Comparison of ENCODE assay signal across 13 cellular contexts in the genomic region with DNA sequence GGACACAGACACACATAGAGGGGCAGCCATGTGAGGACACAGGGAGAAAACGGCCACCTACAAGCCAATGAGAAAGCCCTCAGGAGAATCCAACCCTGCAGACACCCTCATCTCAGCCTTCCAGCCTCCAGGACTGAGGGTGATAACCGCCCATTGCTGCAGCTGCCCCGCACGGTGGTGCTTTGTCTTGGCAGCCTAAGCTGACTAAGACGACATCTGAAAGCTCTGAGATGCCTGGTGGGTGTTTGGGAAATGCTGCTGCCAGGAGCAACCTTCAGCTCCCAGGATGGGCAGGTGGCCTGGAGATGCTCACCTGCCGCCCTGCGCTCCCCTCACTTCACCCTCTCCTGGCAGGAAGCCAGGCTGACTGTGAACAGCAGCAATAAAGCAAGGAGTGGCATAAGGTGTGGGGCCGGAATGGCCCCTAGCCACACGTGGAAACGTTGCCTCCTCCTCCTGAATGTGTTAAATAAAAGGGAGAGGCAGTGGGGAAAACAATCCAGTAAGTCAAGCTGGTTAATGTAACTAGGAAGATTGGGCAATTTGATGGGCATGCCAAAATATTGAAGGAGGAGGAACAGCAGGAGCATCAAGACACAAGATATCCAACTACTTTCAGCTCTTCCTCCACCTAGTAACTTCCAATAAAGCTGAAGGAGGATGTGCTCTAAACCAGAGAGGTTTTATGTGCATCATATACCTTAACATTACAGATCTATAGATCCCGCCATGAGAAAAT.
DNase-seq lines count a peak whose midpoint lies in the region; ATAC-seq and TF ChIP-seq lines count a peak whose summit lies in the region.
"Had no signal": no experiment of that assay in that cellular context is flagged by ENCODE, and none has a peak within 500 bp of the region (broad histone marks: within the 10 kb centered on the region; RNA-seq: fewer than 3 reads in every experiment).

No MANE protein-coding gene starts in this region.

- no peaks in the 10 kb centered on the region for H3F3A ChIP-seq in SK-N-SH (replicated peaks; ENCODE audit: insufficient read depth)

- CTCF ChIA-PET in SK-N-SH (lab: Yijun Ruan, JAX): interaction anchor here (0.6 to 2.6 kb wide), 6 partner anchors 10 to 359 kb away, joined by 3 to 9 read pairs (median 4); no protein-coding TSS in a partner anchor

- H3K27ac ChIP-seq in SK-N-SH (ENCODE audit: low read depth in 2 of 2, low read length in 1 of 2) (peak overlapping the region in 1 of 2 experiments; percentile 35; a peak in 1 of 4 replicates), right cardiac atrium (ENCODE audit: low read length) (peak overlapping the region; percentile 12), transverse colon (peak overlapping the region; percentile 21 to 62 (median 44))

- no peak for TF ChIP-seq EP300 in SK-N-SH (IDR thresholded peaks at IDR 0.05; ENCODE audit: borderline replicate concordance in 1 of 2, low read depth in 1 of 2, low read length in 1 of 2)
- TF ChIP-seq EP300 in transverse colon (IDR thresholded peaks at IDR 0.05; ENCODE audit: low read depth): no peak

- peaks cover 0 to 17% of the 10 kb centered on the region in 2 experiments for H3K36me3 ChIP-seq in SK-N-SH (replicated peaks in 1 of 2; ENCODE audit: control insufficient read depth in 1 of 2, insufficient read depth in 2 of 2, low read length in 1 of 2)
- no peaks in the 10 kb centered on the region for H3K36me3 ChIP-seq in transverse colon
- no peaks in the 10 kb centered on the region for H3K36me3 ChIP-seq in H7 (replicated peaks; ENCODE audit: control insufficient read depth, insufficient read depth, low read length)

- intact Hi-C loops in right cardiac atrium (cut with DNase I) (no loop called here), transverse colon (cut with DNase I; ENCODE audit: low total_unique reads) (no loop called here)

- H3K4me3 ChIP-seq in SK-N-SH (ENCODE audit: low read depth in 2 of 2, low read length in 1 of 2) (no peak overlapping the region), right cardiac atrium (ENCODE audit: low read length) (no peak overlapping the region), transverse colon (no peak overlapping the region), H7 (ENCODE audit: insufficient read depth, low read depth, low read length) (no peak overlapping the region)

- no peak overlapping the region for H2AFZ ChIP-seq in SK-N-SH (ENCODE audit: low read depth)

- no peaks in the 10 kb centered on the region for H3K9me2 ChIP-seq in SK-N-SH

- H3K4me2 ChIP-seq in SK-N-SH: 0 out of 2 replicates have a peak overlapping the region, but pooled peaks have one; percentile 4

- H3K27me3 ChIP-seq in SK-N-SH (ENCODE audit: insufficient read depth) (no peaks in the 10 kb centered on the region), right cardiac atrium (ENCODE audit: control insufficient read depth, insufficient read depth) (no peaks in the 10 kb centered on the region), transverse colon (no peaks in the 10 kb centered on the region), H7 (ENCODE audit: control insufficient read depth, insufficient read depth, low read length) (no peaks in the 10 kb centered on the region)

- DNase-seq in SK-N-SH (no peak), NCI-H345 treated with DMSO at 0.1 percent for 48 hours (lab: John Stamatoyannopoulos, UW; ENCODE audit: unreplicated experiment) (peak; percentile 82), right cardiac atrium (peak in 1 of 3 donors; percentile 56), transverse colon (peak; percentile 90), UCSD-AML1 (lab: John Stamatoyannopoulos, UW; ENCODE audit: unreplicated experiment) (no peak), H7 (no peak)
- DNase-seq: activated CD4-positive, alpha-beta T cell treated with anti-CD3 and anti-CD28 coated beads for 4 hours; activated T-cell treated with anti-CD3 and anti-CD28 coated beads, Interleukin-2, amount 50 U/mL, for 72 hours; effector CD4-positive, alpha-beta T cell; stimulated activated CD4-positive, alpha-beta T cell treated with anti-CD3 and anti-CD28 coated beads, Interleukin-15, amount 100 ng/mL, for 24 hours; T-helper 1 cell had no signal

- ATAC-seq in SK-N-SH treated with all-trans-retinoic acid at 6 μM for 48 hours (no peak), right cardiac atrium (no peak), GM18868 (IDR thresholded peaks at IDR 0.05; ENCODE audit: unreplicated experiment) (no peak)
- ATAC-seq: activated T-cell treated with anti-CD3 and anti-CD28 coated beads, Interleukin-2, amount 50 U/mL, for 72 hours had no signal

- in situ Hi-C loops in transverse colon (cut with MboI; ENCODE audit: low pct_ligation_motif_present in 1 of 4, low pct_unique_long_range_greater_than_20kb in 1 of 4, low sequenced_read_pairs in 3 of 4): loop anchor here in 1 of 4 donors (25.0 kb wide), 1 partner anchor 127 kb away; a partner anchor contains a TSS

- H3K9me3 ChIP-seq in SK-N-SH: no peaks in the 10 kb centered on the region
- no peaks in the 10 kb centered on the region for H3K9me3 ChIP-seq in right cardiac atrium (ENCODE audit: control insufficient read depth, low read length)
- H3K9me3 ChIP-seq in transverse colon: no peaks in the 10 kb centered on the region

- H4K20me1 ChIP-seq in SK-N-SH (ENCODE audit: insufficient read depth): no peaks in the 10 kb centered on the region

- H3K79me2 ChIP-seq in SK-N-SH (ENCODE audit: insufficient read depth): peaks cover 17% of the 10 kb centered on the region; the same call in 1 of the 2 replicates

- POLR2A ChIA-PET in SK-N-SH (lab: Yijun Ruan, JAX): no interaction called here

- no peak for TF ChIP-seq POLR2A in transverse colon (IDR thresholded peaks at IDR 0.05)

- no peak overlapping the region for H3K9ac ChIP-seq in SK-N-SH

- TF ChIP-seq CTCF in SK-N-SH (IDR thresholded peaks at IDR 0.05) (no peak), transverse colon (IDR thresholded peaks at IDR 0.05) (no peak)

- WGBS in SK-N-SH (ENCODE audit: low lambda C conversion rate): 97% methylated on average over 11 of the region's 11 CpGs
- WGBS in right cardiac atrium: 76% methylated on average over 11 of the region's 11 CpGs
- 31 to 54% methylated on average over 4 to 11 of the region's 11 CpGs for WGBS in transverse colon (ENCODE audit: low coverage in 1 of 2), 2 donors

- H3K4me1 ChIP-seq in SK-N-SH (ENCODE audit: control insufficient read depth in 1 of 2, insufficient read depth in 2 of 2, low read depth in 1 of 2, low read length in 1 of 2): peaks cover 24% of the 10 kb centered on the region in 2 experiments
- peaks cover 15% of the 10 kb centered on the region for H3K4me1 ChIP-seq in right cardiac atrium (ENCODE audit: control insufficient read depth, insufficient read depth, low read length)
- H3K4me1 ChIP-seq in transverse colon: peaks cover 13 to 28% (median 22%) of the 10 kb centered on the region in 4 donors

- no peak for TF ChIP-seq RAD21 in SK-N-SH (IDR thresholded peaks at IDR 0.05; ENCODE audit: low read length)

TF ChIP-seq in SK-N-SH, 30 proteins besides CTCF, POLR2A, EP300 and RAD21 (continues in another document):
- TF ChIP-seq, protein P1, sequence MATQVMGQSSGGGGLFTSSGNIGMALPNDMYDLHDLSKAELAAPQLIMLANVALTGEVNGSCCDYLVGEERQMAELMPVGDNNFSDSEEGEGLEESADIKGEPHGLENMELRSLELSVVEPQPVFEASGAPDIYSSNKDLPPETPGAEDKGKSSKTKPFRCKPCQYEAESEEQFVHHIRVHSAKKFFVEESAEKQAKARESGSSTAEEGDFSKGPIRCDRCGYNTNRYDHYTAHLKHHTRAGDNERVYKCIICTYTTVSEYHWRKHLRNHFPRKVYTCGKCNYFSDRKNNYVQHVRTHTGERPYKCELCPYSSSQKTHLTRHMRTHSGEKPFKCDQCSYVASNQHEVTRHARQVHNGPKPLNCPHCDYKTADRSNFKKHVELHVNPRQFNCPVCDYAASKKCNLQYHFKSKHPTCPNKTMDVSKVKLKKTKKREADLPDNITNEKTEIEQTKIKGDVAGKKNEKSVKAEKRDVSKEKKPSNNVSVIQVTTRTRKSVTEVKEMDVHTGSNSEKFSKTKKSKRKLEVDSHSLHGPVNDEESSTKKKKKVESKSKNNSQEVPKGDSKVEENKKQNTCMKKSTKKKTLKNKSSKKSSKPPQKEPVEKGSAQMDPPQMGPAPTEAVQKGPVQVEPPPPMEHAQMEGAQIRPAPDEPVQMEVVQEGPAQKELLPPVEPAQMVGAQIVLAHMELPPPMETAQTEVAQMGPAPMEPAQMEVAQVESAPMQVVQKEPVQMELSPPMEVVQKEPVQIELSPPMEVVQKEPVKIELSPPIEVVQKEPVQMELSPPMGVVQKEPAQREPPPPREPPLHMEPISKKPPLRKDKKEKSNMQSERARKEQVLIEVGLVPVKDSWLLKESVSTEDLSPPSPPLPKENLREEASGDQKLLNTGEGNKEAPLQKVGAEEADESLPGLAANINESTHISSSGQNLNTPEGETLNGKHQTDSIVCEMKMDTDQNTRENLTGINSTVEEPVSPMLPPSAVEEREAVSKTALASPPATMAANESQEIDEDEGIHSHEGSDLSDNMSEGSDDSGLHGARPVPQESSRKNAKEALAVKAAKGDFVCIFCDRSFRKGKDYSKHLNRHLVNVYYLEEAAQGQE (IDR thresholded peaks at IDR 0.05; ENCODE audit: low read depth, low read length): no peak

TF ChIP-seq in SK-N-SH treated with all-trans-retinoic acid at 6 μM for 48 hours, 23 proteins besides CTCF, POLR2A, EP300 and RAD21 (continues in another document):
- TF ChIP-seq, protein P2, sequence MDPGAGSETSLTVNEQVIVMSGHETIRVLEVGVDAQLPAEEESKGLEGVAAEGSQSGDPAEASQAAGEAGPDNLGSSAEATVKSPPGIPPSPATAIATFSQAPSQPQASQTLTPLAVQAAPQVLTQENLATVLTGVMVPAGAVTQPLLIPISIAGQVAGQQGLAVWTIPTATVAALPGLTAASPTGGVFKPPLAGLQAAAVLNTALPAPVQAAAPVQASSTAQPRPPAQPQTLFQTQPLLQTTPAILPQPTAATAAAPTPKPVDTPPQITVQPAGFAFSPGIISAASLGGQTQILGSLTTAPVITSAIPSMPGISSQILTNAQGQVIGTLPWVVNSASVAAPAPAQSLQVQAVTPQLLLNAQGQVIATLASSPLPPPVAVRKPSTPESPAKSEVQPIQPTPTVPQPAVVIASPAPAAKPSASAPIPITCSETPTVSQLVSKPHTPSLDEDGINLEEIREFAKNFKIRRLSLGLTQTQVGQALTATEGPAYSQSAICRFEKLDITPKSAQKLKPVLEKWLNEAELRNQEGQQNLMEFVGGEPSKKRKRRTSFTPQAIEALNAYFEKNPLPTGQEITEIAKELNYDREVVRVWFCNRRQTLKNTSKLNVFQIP (CRISPR knock-in tag; IDR thresholded peaks at IDR 0.05; ENCODE audit: borderline replicate concordance, low read depth): no peak
- TF ChIP-seq OSR1 (CRISPR knock-in tag; IDR thresholded peaks at IDR 0.05): no peak

Comparison
In these comparisons a context has a peak if more than half of its experiments do, and no peak if none do; other contexts are left out.
1. DNase-seq: peak in NCI-H345 treated with DMSO at 0.1 percent for 48 hours (single experiment) and transverse colon (single experiment); none in SK-N-SH (single experiment), UCSD-AML1 (single experiment) and H7 (single experiment).